ENCODE assay signal across 8 cellular contexts in genomic region chr19:55117636-55118391, GRCh38. TPM values are rescaled to one million over a fixed set of nuclear protein-coding genes. Genes with fewer than 3 reads are reported as not detected.
DNase-seq lines count a peak whose midpoint lies in the region; ATAC-seq and TF ChIP-seq lines count a peak whose summit lies in the region.

TSS of gene PPP1R12C (minus strand) at chr19:55117637. CDS start at chr19:55117543, 94 bp downstream.

- peak; percentile 80 for ATAC-seq in GM21825 (IDR thresholded peaks at IDR 0.05; ENCODE audit: unreplicated experiment)

- intact Hi-C loops in esophagus squamous epithelium (cut with DNase I), result no loop called here

- H3K79me2 ChIP-seq in Karpas-422 (ENCODE audit: low read length), result peaks cover 51% of the 10 kb centered on the region

- peak in 2 of 6 experiments; percentile 12 to 50 for TF ChIP-seq CTCF in esophagus squamous epithelium (IDR thresholded peaks at IDR 0.05)

- H3K27me3 ChIP-seq in Karpas-422 (ENCODE audit: low read length), result no peaks in the 10 kb centered on the region
- H3K27me3 ChIP-seq in esophagus squamous epithelium, result peaks cover 0 to under 1% (median 0%) of the 10 kb centered on the region in 4 donors

- H3K9me2 ChIP-seq in Karpas-422 (replicated peaks; ENCODE audit: insufficient read depth, low read length), result no peaks in the 10 kb centered on the region

- H3K9me3 ChIP-seq in Karpas-422 (ENCODE audit: low read length) (no peaks in the 10 kb centered on the region), esophagus squamous epithelium (no peaks in the 10 kb centered on the region)

- 0 to 1% methylated on average over 27 to 30 of the region's 46 CpGs for WGBS in esophagus squamous epithelium, 2 donors

- H3K4me1 ChIP-seq in Karpas-422 (ENCODE audit: low read length) (peaks cover 68% of the 10 kb centered on the region), esophagus squamous epithelium (peaks cover 21 to 51% (median 36%) of the 10 kb centered on the region in 3 donors)

- H3K36me3 ChIP-seq in Karpas-422 (ENCODE audit: insufficient read depth, low read length) (peaks cover under 1% of the 10 kb centered on the region; the same call in 1 of the 2 replicates), esophagus squamous epithelium (peaks cover 0 to 2% (median 0%) of the 10 kb centered on the region in 3 donors)

- peaks cover 40% of the 10 kb centered on the region for H4K20me1 ChIP-seq in Karpas-422 (ENCODE audit: insufficient read depth, low read depth, low read length)

- H3K9ac ChIP-seq in Karpas-422 (ENCODE audit: low read length), result peak within 1 kb of the TSS; percentile 86

- peak within 1 kb of the TSS; percentile 41 for H2AFZ ChIP-seq in Karpas-422 (ENCODE audit: low read length)

- H3K27ac ChIP-seq in Karpas-422 (ENCODE audit: low read length), result peak within 1 kb of the TSS; percentile 82
- peak within 1 kb of the TSS; percentile 89 to 99 (median 94) for H3K27ac ChIP-seq in esophagus squamous epithelium

- H3K4me2 ChIP-seq in Karpas-422 (ENCODE audit: low read depth, low read length, poor library complexity, severe bottlenecking), result peak within 1 kb of the TSS; percentile 99

- TF ChIP-seq POLR2A in esophagus squamous epithelium (IDR thresholded peaks at IDR 0.05), result peak in 1 of 4 donors; percentile 21

- DNase-seq in DMS79 (lab: John Stamatoyannopoulos, UW) (peak; percentile 98), Karpas-422 (peak; percentile 100), RKO (ENCODE audit: low spot score) (peak; percentile 99), activated T-helper 1 cell treated with Interleukin-2 at 50 U/mL for 16 hours (ENCODE audit: low read depth) (peak; percentile 97), esophagus squamous epithelium (lab: John Stamatoyannopoulos, UW) (peak; percentile 92), myocyte (ENCODE audit: low read depth) (peak; percentile 99)
- DNase-seq in stimulated activated CD8-positive, alpha-beta memory T cell treated with anti-CD3 and anti-CD28 coated beads, Interleukin-7, amount 100 ng/mL, for 48 hours (ENCODE audit: extremely low read depth in 1 of 2, low read depth in 1 of 2), result peak; percentile 93 to 98

- H3K4me3 ChIP-seq in Karpas-422 (ENCODE audit: low read length), result peak within 1 kb of the TSS; percentile 93
- peak within 1 kb of the TSS; percentile 69 to 98 (median 92) for H3K4me3 ChIP-seq in esophagus squamous epithelium

RNA-seq across cellular contexts. Expression of gene PPP1R12C, which starts in this region (rescaled TPM):
- total RNA-seq in Karpas-422 (2014; rRNA removed; shearing (Covaris generic); ENCODE audit: low replicate concordance), result 81.8 and 267 TPM in 2 replicates
- total RNA-seq in esophagus squamous epithelium (10 to 100 TPM; 35.1 to 89.1 (median 43.7) TPM), myocyte (43.5 and 46.8 TPM in 2 replicates)
- 60.8 TPM for polyA plus RNA-seq in myocyte (2012)

Comparison
In these comparisons a context has a peak if more than half of its experiments do, and no peak if none do; other contexts are left out.
1. Peak in every context shown above with its lines: DNase-seq, ATAC-seq, H3K4me3 ChIP-seq and H3K27ac ChIP-seq.